In the genomic region with DNA sequence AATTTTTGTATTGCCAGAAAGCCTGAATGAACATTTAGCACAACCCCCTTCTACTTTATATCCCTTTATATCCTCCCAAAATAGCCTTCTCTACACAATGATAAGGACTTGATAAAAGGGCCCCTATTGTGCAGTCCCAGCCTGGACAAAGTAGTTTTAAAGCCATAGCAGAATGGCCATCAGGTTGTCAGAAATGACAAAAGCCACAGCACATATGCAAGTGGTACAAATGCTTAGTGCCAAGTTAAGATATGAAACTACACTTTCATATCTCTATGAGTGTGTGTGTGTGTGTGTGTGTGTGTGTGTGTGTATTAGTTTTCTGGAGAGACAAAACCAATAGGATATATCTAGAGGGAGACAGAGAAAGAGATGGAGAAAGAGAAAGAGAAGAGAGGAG, we compare ENCODE assay signal across 14 cellular contexts.
DNase-seq lines count a peak whose midpoint lies in the region; ATAC-seq and TF ChIP-seq lines count a peak whose summit lies in the region.
"Had no signal": no experiment of that assay in that cellular context is flagged by ENCODE, and none has a peak within 500 bp of the region (broad histone marks: within the 10 kb centered on the region; RNA-seq: fewer than 3 reads in every experiment).

No MANE protein-coding gene starts in this region.

- H3K79me2 ChIP-seq in MM.1S (ENCODE audit: low read length) (no peaks in the 10 kb centered on the region), SU-DHL-6 (ENCODE audit: insufficient read depth, low read length) (no peaks in the 10 kb centered on the region)

- H3K27ac ChIP-seq in right atrium auricular region (no peak overlapping the region), MM.1S (ENCODE audit: low read length) (peak overlapping the region; percentile 14; the same call in 1 of the 2 replicates), SU-DHL-6 (ENCODE audit: low read depth, low read length) (peak overlapping the region; percentile 20; the same call in 1 of the 2 replicates), neutrophil (peak overlapping the region; percentile 55), caudate nucleus (ENCODE audit: low read depth, low read length) (no peak overlapping the region)
- H3K27ac ChIP-seq: A549 had no signal

- H3K9me3 ChIP-seq in right atrium auricular region (no peaks in the 10 kb centered on the region), MM.1S (replicated peaks; ENCODE audit: insufficient read depth, low read length) (no peaks in the 10 kb centered on the region), SU-DHL-6 (ENCODE audit: insufficient read depth, low read length) (no peaks in the 10 kb centered on the region), neutrophil (no peaks in the 10 kb centered on the region)
- H3K9me3 ChIP-seq: A549 had no signal

- H3K4me2 ChIP-seq in MM.1S (ENCODE audit: low read depth, low read length) (no peak overlapping the region), SU-DHL-6 (ENCODE audit: low read depth, low read length, poor library complexity, severe bottlenecking) (no peak overlapping the region)
- H3K4me2 ChIP-seq: A549 had no signal

- H3F3A ChIP-seq in MM.1S (ENCODE audit: insufficient read depth, low read length) (0 out of 2 replicates have a peak, but pooled peaks cover 4% of the 10 kb centered on the region), SU-DHL-6 (ENCODE audit: insufficient read depth) (peaks cover 23% of the 10 kb centered on the region; the same call in 1 of the 2 replicates)

- H3K27me3 ChIP-seq in right atrium auricular region (no peaks in the 10 kb centered on the region), MM.1S (replicated peaks; ENCODE audit: insufficient read depth, low read length) (no peaks in the 10 kb centered on the region), SU-DHL-6 (ENCODE audit: low read length) (no peaks in the 10 kb centered on the region), neutrophil (no peaks in the 10 kb centered on the region)

- H3K4me1 ChIP-seq in right atrium auricular region (no peaks in the 10 kb centered on the region), MM.1S (ENCODE audit: low read length) (peaks cover 19% of the 10 kb centered on the region), neutrophil (ENCODE audit: control insufficient read depth in 1 of 2, insufficient read depth in 1 of 2, low read depth in 1 of 2, low read length in 1 of 2) (peaks cover 8 to 26% of the 10 kb centered on the region in 2 experiments)

- H4K20me1 ChIP-seq in MM.1S (ENCODE audit: insufficient read depth, low read length) (no peaks in the 10 kb centered on the region), SU-DHL-6 (ENCODE audit: low read depth, low read length) (no peaks in the 10 kb centered on the region)

- H3K9me2 ChIP-seq in MM.1S (replicated peaks; ENCODE audit: insufficient read depth, low read length) (no peaks in the 10 kb centered on the region), SU-DHL-6 (replicated peaks; ENCODE audit: insufficient read depth, low read length) (no peaks in the 10 kb centered on the region)

- ATAC-seq in Right ventricle myocardium superior (ENCODE audit: poor library complexity): peak; percentile 88
- ATAC-seq: A549; CD8-positive, alpha-beta T cell had no signal

- H3K4me3 ChIP-seq in right atrium auricular region (no peak overlapping the region), MM.1S (ENCODE audit: low read length) (no peak overlapping the region), SU-DHL-6 (ENCODE audit: insufficient read depth, low read length, poor library complexity, severe bottlenecking) (no peak overlapping the region), neutrophil (ENCODE audit: low read depth in 1 of 2, low read length in 1 of 2) (no peak overlapping the region)
- H3K4me3 ChIP-seq: A549 had no signal

- H3K9ac ChIP-seq in MM.1S (ENCODE audit: low read length): no peak overlapping the region
- H3K9ac ChIP-seq in SU-DHL-6 (ENCODE audit: low read length): no peak overlapping the region

- H3K36me3 ChIP-seq in right atrium auricular region (no peaks in the 10 kb centered on the region), MM.1S (replicated peaks; ENCODE audit: insufficient read depth, low read length) (no peaks in the 10 kb centered on the region), SU-DHL-6 (ENCODE audit: low read length) (no peaks in the 10 kb centered on the region), neutrophil (peaks cover 26% of the 10 kb centered on the region)

- H2AFZ ChIP-seq in MM.1S (ENCODE audit: low read length): peak overlapping the region; percentile 25; the same call in 1 of the 2 replicates
- H2AFZ ChIP-seq in SU-DHL-6 (ENCODE audit: low read depth, low read length, severe bottlenecking): no peak overlapping the region

- no peak for DNase-seq in Right ventricle myocardium superior
- DNase-seq in right atrium auricular region (ENCODE audit: low spot score): no peak
- DNase-seq in MM.1S: peak; percentile 52
- DNase-seq in nucleus accumbens (lab: John Stamatoyannopoulos, UW): no peak
- DNase-seq in caudate nucleus (lab: John Stamatoyannopoulos, UW): no peak
- DNase-seq: CD8-positive, alpha-beta T cell; COR-L47; DND-41; GDM1; GOT3; H9 had no signal

- TF ChIP-seq CTCF in right atrium auricular region (IDR thresholded peaks at IDR 0.05) (no peak), MM.1S (IDR thresholded peaks at IDR 0.05; ENCODE audit: low read length) (no peak), SU-DHL-6 (IDR thresholded peaks at IDR 0.05; ENCODE audit: insufficient read depth, low read length, poor library complexity, severe bottlenecking) (no peak), neutrophil (IDR thresholded peaks at IDR 0.05) (no peak)

- intact Hi-C loops in Right ventricle myocardium superior (cut with DNase I): no loop called here

Comparison
In these comparisons a context has a peak if more than half of its experiments do, and no peak if none do; other contexts are left out.
1. H3K27ac ChIP-seq: peak in MM.1S (single experiment), SU-DHL-6 (single experiment) and neutrophil (single experiment); none in right atrium auricular region (0 of 2) and caudate nucleus (single experiment).